In the genomic region with DNA sequence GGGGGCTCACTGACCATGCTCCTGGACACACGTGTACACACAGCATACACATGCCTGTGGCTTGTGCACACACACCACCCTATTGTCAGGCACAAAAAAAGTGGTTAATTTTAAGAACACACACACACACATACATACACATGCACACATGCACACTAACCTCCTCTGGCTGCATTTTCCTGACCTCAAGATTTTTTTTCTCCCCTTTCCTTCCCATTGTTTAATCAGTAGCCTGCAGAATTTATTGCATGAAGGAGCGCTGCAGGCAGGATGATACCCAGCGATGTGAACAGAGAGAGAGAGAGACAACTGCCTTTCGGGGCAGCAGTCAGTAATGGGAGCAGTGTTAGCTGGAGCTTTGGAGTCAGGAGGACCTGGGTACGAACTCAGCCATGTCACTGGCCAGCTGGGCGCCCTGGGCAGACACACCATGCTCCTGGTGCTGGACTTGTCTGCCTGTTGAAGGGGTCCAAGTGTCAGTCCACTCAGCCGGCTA, we compare ENCODE assay signal across 8 cellular contexts. TPM values are rescaled to one million over a fixed set of nuclear protein-coding genes. Genes with fewer than 3 reads are reported as not detected.
DNase-seq lines count a peak whose midpoint lies in the region; ATAC-seq and TF ChIP-seq lines count a peak whose summit lies in the region.

No MANE protein-coding gene starts in this region.

- no TSS peak for BruUV-seq in MCF 10A (replicated peaks; lab: Mats Ljungman, UMichigan)

- intact Hi-C loops in MCF 10A (cut with micrococcal nuclease) = loop anchor here (10.0 kb wide), 1 partner anchor 52 kb away; no protein-coding TSS in a partner anchor

- peaks cover 7% of the 10 kb centered on the region for H3K36me3 Mint-ChIP-seq in MCF 10A (ENCODE audit: insufficient read depth, unreplicated experiment)

- no peak for ATAC-seq in GM21515 (IDR thresholded peaks at IDR 0.05; ENCODE audit: unreplicated experiment)

- H3K4me3 ChIP-seq in AG04450 (ENCODE audit: low read depth, low read length) (no peak overlapping the region), HL-60 (replicated peaks; ENCODE audit: insufficient read depth, low read length) (peak overlapping the region; percentile 56), mucosa of rectum (ENCODE audit: low read length in 2 of 2) (peak overlapping the region; percentile 82 to 96)

- H3K4me1 ChIP-seq in mucosa of rectum (ENCODE audit: control insufficient read depth in 2 of 2, insufficient read depth in 2 of 2, low read length in 2 of 2) = peaks cover 46 to 57% of the 10 kb centered on the region in 2 donors

- H3K9me3 ChIP-seq in AG04450 (ENCODE audit: control insufficient read depth, insufficient read depth, low read length) (peaks cover 1% of the 10 kb centered on the region; the same call in 1 of the 2 replicates), mucosa of rectum (ENCODE audit: control insufficient read depth in 2 of 2, low read length in 2 of 2) (no peaks in the 10 kb centered on the region)

- H3K27ac Mint-ChIP-seq in MCF 10A (ENCODE audit: low read depth, unreplicated experiment) = peak overlapping the region; percentile 72

- peak overlapping the region; percentile 24 for H3K27ac ChIP-seq in AG04450 (ENCODE audit: low read depth, low read length)
- H3K27ac ChIP-seq in HL-60 (replicated peaks) = peak overlapping the region; percentile 83
- H3K27ac ChIP-seq in mucosa of rectum (ENCODE audit: low read depth in 2 of 2, low read length in 2 of 2) = peak overlapping the region; percentile 97 to 98

- H3K27me3 ChIP-seq in AG04450 (ENCODE audit: control insufficient read depth, insufficient read depth, low read length) (no peaks in the 10 kb centered on the region), HL-60 (ENCODE audit: insufficient read depth, poor library complexity, severe bottlenecking) (no peaks in the 10 kb centered on the region), mucosa of rectum (ENCODE audit: control insufficient read depth in 2 of 2, insufficient read depth in 2 of 2, low read length in 2 of 2) (no peaks in the 10 kb centered on the region)

- POLR2A ChIA-PET in AG04450 (lab: Yijun Ruan, JAX) = interaction anchor here (0.7 to 2.1 kb wide), 2 partner anchors 15 to 21 kb away, joined by 3 to 7 read pairs; no protein-coding TSS in a partner anchor
- POLR2A ChIA-PET in MCF 10A (lab: Yijun Ruan, JAX) = interaction anchor here (0.7 to 7.1 kb wide), 20 partner anchors 9 to 348 kb away, joined by 3 to 291 read pairs (median 6); a partner anchor contains a TSS

- peak overlapping the region; percentile 32 to 93 for H3K9ac ChIP-seq in mucosa of rectum (ENCODE audit: low read depth in 1 of 2, low read length in 2 of 2)

- CTCF ChIA-PET in AG04450 (lab: Charles Lee) (no interaction called here), MCF 10A (lab: Yijun Ruan, JAX) (interaction anchor here (0.6 to 1.8 kb wide), 7 partner anchors 13 to 347 kb away, joined by 3 to 5 read pairs (median 4); a partner anchor contains a TSS)

- H3K27me3 Mint-ChIP-seq in MCF 10A (ENCODE audit: insufficient read depth, unreplicated experiment) = no peaks in the 10 kb centered on the region

- H3K4me1 Mint-ChIP-seq in MCF 10A (ENCODE audit: insufficient read depth, unreplicated experiment) = peaks cover 32% of the 10 kb centered on the region

- DNase-seq in AG04450 (ENCODE audit: low read depth, low spot score) (no peak), HL-60 (ENCODE audit: low read depth in 1 of 2, low spot score in 1 of 2) (no peak), MCF 10A (ENCODE audit: unreplicated experiment) (no peak), NCI-H510A treated with DMSO at 0.1 percent for 48 hours (lab: John Stamatoyannopoulos, UW) (no peak), superior temporal gyrus (ENCODE audit: extremely low spot score) (no peak), HT-29 (ENCODE audit: low spot score) (no peak)

- TF ChIP-seq CTCF in AG04450 (IDR thresholded peaks at IDR 0.05; ENCODE audit: low read depth, low read length) (no peak), HL-60 (IDR thresholded peaks at IDR 0.05; ENCODE audit: insufficient read depth, low read length) (no peak), MCF 10A (IDR thresholded peaks at IDR 0.05; ENCODE audit: unreplicated experiment) (no peak)

- no peaks in the 10 kb centered on the region for H3K9me3 Mint-ChIP-seq in MCF 10A (ENCODE audit: unreplicated experiment)

- H3K36me3 ChIP-seq in mucosa of rectum (ENCODE audit: control insufficient read depth in 2 of 2, insufficient read depth in 2 of 2, low read length in 2 of 2) = no peaks in the 10 kb centered on the region

- peak overlapping the region; percentile 90 for H3K4me3 Mint-ChIP-seq in MCF 10A (ENCODE audit: unreplicated experiment)

RNA-seq across cellular contexts. Expression of a gene that starts 1.0 kb away (rescaled TPM):
- polyA plus RNA-seq in AG04450 (2011; rRNA removed) = 17.2 and 21.6 TPM in 2 replicates
- 19.8 and 21.4 TPM in 2 replicates for polyA minus RNA-seq in AG04450 (2011; rRNA and poly(A)+ RNA removed)
- total RNA-seq in MCF 10A (2022) = 56.8 and 57.9 TPM in 2 replicates
- 11.7 and 12.2 TPM in 2 replicates for total RNA-seq in HT-29 (2014; rRNA removed; shearing (Covaris generic))

Comparison
In these comparisons a context has a peak if more than half of its experiments do, and no peak if none do; other contexts are left out.
1. H3K27ac ChIP-seq: peak in every context shown above with its lines; median percentile 98 in mucosa of rectum; 83 in HL-60; 24 in AG04450.